In genomic region chr12:77060136-77060882, GRCh38 we compare ENCODE assay signal across 1 cellular context.
TF ChIP-seq lines count a peak whose summit lies in the region.

No MANE protein-coding gene starts in this region.

TF ChIP-seq in IMR-90, 13 proteins besides CTCF, POLR2A, EP300 and RAD21 (continued from another document):
- TF ChIP-seq CEBPB (IDR thresholded peaks at IDR 0.05; ENCODE audit: low read depth, low read length) = no peak
- TF ChIP-seq SMC3 (IDR thresholded peaks at IDR 0.05; ENCODE audit: low read depth, low read length) = no peak
- TF ChIP-seq, protein P1, sequence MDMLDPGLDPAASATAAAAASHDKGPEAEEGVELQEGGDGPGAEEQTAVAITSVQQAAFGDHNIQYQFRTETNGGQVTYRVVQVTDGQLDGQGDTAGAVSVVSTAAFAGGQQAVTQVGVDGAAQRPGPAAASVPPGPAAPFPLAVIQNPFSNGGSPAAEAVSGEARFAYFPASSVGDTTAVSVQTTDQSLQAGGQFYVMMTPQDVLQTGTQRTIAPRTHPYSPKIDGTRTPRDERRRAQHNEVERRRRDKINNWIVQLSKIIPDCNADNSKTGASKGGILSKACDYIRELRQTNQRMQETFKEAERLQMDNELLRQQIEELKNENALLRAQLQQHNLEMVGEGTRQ (IDR thresholded peaks at IDR 0.05; ENCODE audit: low read depth, low read length) = no peak
- no peak for TF ChIP-seq RFX5 (IDR thresholded peaks at IDR 0.05; ENCODE audit: low read depth, low read length)
